Comparison of ENCODE assay signal across 2 cellular contexts in genomic region chr6:105594272-105594671, GRCh38.
TF ChIP-seq lines count a peak whose summit lies in the region.

No MANE protein-coding gene starts in this region.

TF ChIP-seq in SK-N-SH, 30 proteins besides CTCF, POLR2A, EP300 and RAD21 (continued from another document):
- TF ChIP-seq IRF3 (IDR thresholded peaks at IDR 0.05; ENCODE audit: low read depth, low read length) (no peak), MEF2A (IDR thresholded peaks at IDR 0.05; ENCODE audit: borderline replicate concordance, low read depth) (no peak), RFX5 (IDR thresholded peaks at IDR 0.05; ENCODE audit: low read length) (no peak), CHD2 (IDR thresholded peaks at IDR 0.05; ENCODE audit: low read length, partially characterized antibody) (no peak), ZBTB33 (IDR thresholded peaks at IDR 0.05; ENCODE audit: borderline replicate concordance, low read depth) (no peak), TCF12 (IDR thresholded peaks at IDR 0.05) (no peak), FOSL2 (IDR thresholded peaks at IDR 0.05; ENCODE audit: borderline replicate concordance, low read depth) (no peak), PBX3 (IDR thresholded peaks at IDR 0.05) (no peak), JUND (IDR thresholded peaks at IDR 0.05) (no peak), GATA2 (CRISPR knock-in tag; IDR thresholded peaks at IDR 0.05) (no peak), FOXM1 (IDR thresholded peaks at IDR 0.05; ENCODE audit: low read depth) (no peak), USF1 (IDR thresholded peaks at IDR 0.05; ENCODE audit: borderline replicate concordance, low read depth) (no peak), YY1 (IDR thresholded peaks at IDR 0.05; ENCODE audit: low read depth) (no peak), SMC3 (IDR thresholded peaks at IDR 0.05; ENCODE audit: low read depth, low read length) (no peak), NFIC (IDR thresholded peaks at IDR 0.05; ENCODE audit: borderline replicate concordance) (no peak)

TF ChIP-seq in SK-N-SH treated with all-trans-retinoic acid at 6 μM for 48 hours, 23 proteins besides CTCF, POLR2A, EP300 and RAD21 (continued from another document):
- TF ChIP-seq CSRNP3 (CRISPR knock-in tag; IDR thresholded peaks at IDR 0.05) (no peak), ZNF70 (CRISPR knock-in tag; IDR thresholded peaks at IDR 0.05) (no peak), ESRRG (CRISPR knock-in tag; IDR thresholded peaks at IDR 0.05) (no peak), ZFP3 (CRISPR knock-in tag; IDR thresholded peaks at IDR 0.05) (no peak), ZFP30 (CRISPR knock-in tag; IDR thresholded peaks at IDR 0.05) (no peak), GLIS3 (CRISPR knock-in tag; IDR thresholded peaks at IDR 0.05) (no peak), POU6F1 (CRISPR knock-in tag; IDR thresholded peaks at IDR 0.05; ENCODE audit: borderline replicate concordance, low read depth) (no peak), BACH2 (CRISPR knock-in tag; IDR thresholded peaks at IDR 0.05; ENCODE audit: borderline replicate concordance) (no peak), ZC3H10 (CRISPR knock-in tag; IDR thresholded peaks at IDR 0.05) (no peak), ZNF8 (CRISPR knock-in tag; IDR thresholded peaks at IDR 0.05) (no peak)
